Comparison of ENCODE assay signal across 9 cellular contexts in the genomic region with DNA sequence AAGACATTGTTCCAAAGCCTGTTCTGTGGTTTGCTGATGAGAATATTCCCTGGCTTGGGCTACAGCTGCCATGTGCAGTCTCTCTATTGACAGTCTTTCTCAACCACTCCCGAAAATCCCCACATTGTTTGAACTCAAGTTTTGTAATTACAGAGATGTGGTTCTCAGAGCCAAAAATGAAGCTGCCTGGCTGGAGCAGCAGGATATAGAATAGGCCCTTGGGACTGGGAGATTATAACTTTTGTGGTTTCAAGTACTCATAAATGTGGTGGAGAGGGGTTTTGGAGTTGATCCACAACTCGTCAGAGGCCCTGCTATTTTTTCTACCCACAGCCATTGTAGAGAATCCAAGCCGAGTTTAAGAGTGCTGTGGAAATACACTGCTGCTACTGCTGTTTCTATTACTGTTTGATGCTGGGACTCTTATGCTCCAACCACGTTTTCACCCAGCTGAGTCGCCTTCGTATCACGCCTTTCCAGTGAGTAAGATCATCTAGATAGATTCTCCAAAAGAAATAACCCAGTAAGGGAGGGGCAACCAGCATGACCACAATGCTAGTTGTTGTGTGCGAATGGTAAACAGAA. TPM values are rescaled to one million over a fixed set of nuclear protein-coding genes. Genes with fewer than 3 reads are reported as not detected.
A peak's percentile ranks its signal among the peaks of the same experiment; 100 is the strongest.
DNase-seq lines count a peak whose midpoint lies in the region; TF ChIP-seq lines count a peak whose summit lies in the region.
"Had no signal": no experiment of that assay in that cellular context is flagged by ENCODE, and none has a peak within 500 bp of the region (broad histone marks: within the 10 kb centered on the region; RNA-seq: fewer than 3 reads in every experiment).

No MANE protein-coding gene starts in this region.

- peaks cover 0 to 12% (median 4%) of the 10 kb centered on the region in 5 experiments for H3K9me3 Mint-ChIP-seq in brain
- H3K9me3 Mint-ChIP-seq: central memory CD8-positive, alpha-beta T cell had no signal

- peak overlapping the region in 4 of 5 experiments; percentile 7 to 66 (median 47) for H3K4me3 Mint-ChIP-seq in brain
- H3K4me3 Mint-ChIP-seq: central memory CD8-positive, alpha-beta T cell had no signal

- in situ Hi-C loops in G401 (cut with HindIII; ENCODE audit: low sequenced_read_pairs) = no loop called here

- peak overlapping the region; percentile 72 to 97 (median 92) for H3K27ac Mint-ChIP-seq in brain

- H3K27me3 Mint-ChIP-seq in brain = peaks cover 9% of the 10 kb centered on the region
- H3K27me3 Mint-ChIP-seq: central memory CD8-positive, alpha-beta T cell had no signal

- DNase-seq in EH (ENCODE audit: low read depth) (peak; percentile 96), NCI-H1694 treated with DMSO at 0.1 percent for 48 hours (lab: John Stamatoyannopoulos, UW) (peak; percentile 68), non-pigmented ciliary epithelial cell (ENCODE audit: low read depth) (peak; percentile 70), T-helper 9 cell (no peak), medulla oblongata (ENCODE audit: extremely low spot score) (no peak), G401 (ENCODE audit: low spot score) (no peak)
- no peak for DNase-seq in activated T-cell treated with anti-CD3 and anti-CD28 coated beads, Interleukin-2, amount 50 U/mL, for 1 hour

- TF ChIP-seq CTCF in brain (conservative IDR thresholded peaks at IDR 0.05) = no peak

- H3K4me1 Mint-ChIP-seq in brain = peaks cover 82% of the 10 kb centered on the region
- H3K4me1 Mint-ChIP-seq: central memory CD8-positive, alpha-beta T cell had no signal

- peaks cover 5% of the 10 kb centered on the region for H3K36me3 Mint-ChIP-seq in brain

RNA-seq across cellular contexts. Expression of gene ATXN3L, which starts 57.1 kb away (rescaled TPM):
- polyA plus RNA-seq in brain (ENCODE audit: insufficient read depth, low read depth, low replicate concordance) = not detected
- not detected in 2 replicates for total RNA-seq in G401 (2014; rRNA removed; shearing (Covaris generic))

Comparison
In these comparisons a context has a peak if more than half of its experiments do, and no peak if none do; other contexts are left out.
1. DNase-seq: peak in EH (single experiment), NCI-H1694 treated with DMSO at 0.1 percent for 48 hours (single experiment) and non-pigmented ciliary epithelial cell (single experiment); none in T-helper 9 cell (single experiment), medulla oblongata (single experiment), G401 (single experiment) and activated T-cell treated with anti-CD3 and anti-CD28 coated beads, Interleukin-2, amount 50 U/mL, for 1 hour (single experiment).